1 cellular context compared by ENCODE assay signal in genomic region chr17:82103588-82104451, GRCh38.
TF ChIP-seq lines count a peak whose summit lies in the region.

No MANE protein-coding gene starts in this region.

TF ChIP-seq in K562, 482 proteins besides CTCF, POLR2A, EP300 and RAD21 (continued from another document and continues in another):
- TF ChIP-seq ZMIZ1 (IDR thresholded peaks at IDR 0.05; ENCODE audit: low read depth in 2 of 2, low read length in 2 of 2), result no peak
- no peak for TF ChIP-seq VEZF1 (CRISPR knock-in tag; IDR thresholded peaks at IDR 0.05)
- TF ChIP-seq ZNF274 (IDR thresholded peaks at IDR 0.05; ENCODE audit: borderline replicate concordance, low read depth, low read length), result no peak
- TF ChIP-seq ETV5 (CRISPR knock-in tag; IDR thresholded peaks at IDR 0.05; ENCODE audit: low read depth), result no peak
- no peak for TF ChIP-seq ZNF707 (CRISPR knock-in tag; conservative IDR thresholded peaks at IDR 0.05)
- TF ChIP-seq SMC3 (conservative IDR thresholded peaks at IDR 0.05; ENCODE audit: insufficient read depth, low read depth, low read length), result no peak
- TF ChIP-seq DMBX1 (CRISPR knock-in tag; IDR thresholded peaks at IDR 0.05; ENCODE audit: borderline replicate concordance), result no peak
- no peak for TF ChIP-seq NCOA6 (IDR thresholded peaks at IDR 0.05)
- no peak for TF ChIP-seq E2F8 (IDR thresholded peaks at IDR 0.05; ENCODE audit: low read depth, partially characterized antibody)
- TF ChIP-seq SRSF3 (IDR thresholded peaks at IDR 0.05; ENCODE audit: insufficient read depth, low read length), result no peak
- TF ChIP-seq ILK (tag; IDR thresholded peaks at IDR 0.05; ENCODE audit: borderline replicate concordance, low read depth), result no peak
- no peak for TF ChIP-seq SMARCA5 (IDR thresholded peaks at IDR 0.05)
- TF ChIP-seq PRDM10 (IDR thresholded peaks at IDR 0.05; ENCODE audit: partially characterized antibody), result no peak
- TF ChIP-seq CBX3 (IDR thresholded peaks at IDR 0.05; ENCODE audit: borderline replicate concordance in 1 of 2, low read length in 2 of 2), result no peak
- no peak for TF ChIP-seq HNRNPK (IDR thresholded peaks at IDR 0.05; ENCODE audit: low read depth, low read length, poor library complexity, severe bottlenecking)
- no peak for TF ChIP-seq ETV1 (tag; conservative IDR thresholded peaks at IDR 0.05; ENCODE audit: low read depth)
- no peak for TF ChIP-seq GATAD2B (IDR thresholded peaks at IDR 0.05; ENCODE audit: borderline replicate concordance)
- no peak for TF ChIP-seq GATAD2A (IDR thresholded peaks at IDR 0.05)
- TF ChIP-seq SP1 (CRISPR knock-in tag; IDR thresholded peaks at IDR 0.05), result no peak
- TF ChIP-seq ZNF780A (CRISPR knock-in tag; IDR thresholded peaks at IDR 0.05), result no peak
- no peak for TF ChIP-seq ZNF639 (CRISPR knock-in tag; conservative IDR thresholded peaks at IDR 0.05 in 1 of 2, IDR thresholded peaks at IDR 0.05 in 1 of 2)
- TF ChIP-seq BHLHE40 (IDR thresholded peaks at IDR 0.05; ENCODE audit: low read length), result peak; percentile 48; the same call in 1 of the 2 replicates
- TF ChIP-seq HDAC3 (IDR thresholded peaks at IDR 0.05; ENCODE audit: borderline replicate concordance, partially characterized antibody), result no peak
- no peak for TF ChIP-seq SAP30 (IDR thresholded peaks at IDR 0.05; ENCODE audit: borderline replicate concordance, insufficient read depth, low read depth, low read length, poor library complexity, severe bottlenecking)
- no peak for TF ChIP-seq ETS1 (conservative IDR thresholded peaks at IDR 0.05; ENCODE audit: control insufficient read depth, low read depth, low read length)
- no peak for TF ChIP-seq HNRNPL (IDR thresholded peaks at IDR 0.05; ENCODE audit: low read depth, low read length)
- no peak for TF ChIP-seq GTF2A2 (tag; IDR thresholded peaks at IDR 0.05)
- TF ChIP-seq MNT (conservative IDR thresholded peaks at IDR 0.05), result 0 out of 4 replicates have a peak, but pooled peaks of 1 of the 2 experiments have one; percentile 20
- no peak for TF ChIP-seq DNMT1 (IDR thresholded peaks at IDR 0.05)
- no peak for TF ChIP-seq HMG20B (CRISPR knock-in tag; IDR thresholded peaks at IDR 0.05)
- TF ChIP-seq SMARCA4 (IDR thresholded peaks at IDR 0.05), result no peak
- no peak for TF ChIP-seq ZNF316 (IDR thresholded peaks at IDR 0.05)
- no peak for TF ChIP-seq BRF2 (IDR thresholded peaks at IDR 0.05; ENCODE audit: borderline replicate concordance, insufficient read depth, insufficient read length)
- no peak for TF ChIP-seq FOXK2 (conservative IDR thresholded peaks at IDR 0.05 in 1 of 2, IDR thresholded peaks at IDR 0.05 in 1 of 2; ENCODE audit: low read depth in 2 of 2)
- TF ChIP-seq BACH1 (tag; IDR thresholded peaks at IDR 0.05), result no peak
- no peak for TF ChIP-seq POLR2H (tag; IDR thresholded peaks at IDR 0.05; ENCODE audit: low read depth)
- no peak for TF ChIP-seq PATZ1 (CRISPR knock-in tag; IDR thresholded peaks at IDR 0.05; ENCODE audit: borderline replicate concordance)
- TF ChIP-seq FIP1L1 (IDR thresholded peaks at IDR 0.05; ENCODE audit: low read depth, low read length, poor library complexity, severe bottlenecking), result no peak
- TF ChIP-seq NFIX (CRISPR knock-in tag; IDR thresholded peaks at IDR 0.05; ENCODE audit: low read depth), result no peak
- TF ChIP-seq ZBTB43 (CRISPR knock-in tag; IDR thresholded peaks at IDR 0.05), result no peak
- TF ChIP-seq NELFE (IDR thresholded peaks at IDR 0.05; ENCODE audit: insufficient read depth, insufficient read length), result no peak
